ENCODE assay signal across 22 cellular contexts in the genomic region with DNA sequence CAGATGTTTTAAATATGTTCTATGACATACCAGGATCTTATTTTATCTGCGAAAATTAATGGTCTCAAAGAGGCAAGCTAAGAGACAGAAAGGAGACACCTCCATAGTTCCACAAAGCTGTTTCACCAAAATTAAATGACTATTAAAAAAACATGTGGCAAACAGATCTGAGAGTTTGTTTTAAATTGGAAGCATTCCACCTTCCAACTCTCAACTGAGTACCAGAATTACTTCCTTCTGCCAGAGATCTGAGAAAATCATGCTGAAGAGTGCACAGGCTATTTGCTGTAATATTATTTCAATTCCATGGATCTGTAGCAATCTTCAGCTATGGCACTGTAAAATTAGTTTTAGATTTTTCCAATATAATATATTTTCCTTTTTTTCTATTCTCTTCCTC.
DNase-seq lines count a peak whose midpoint lies in the region; ATAC-seq and TF ChIP-seq lines count a peak whose summit lies in the region.
"Had no signal": no experiment of that assay in that cellular context is flagged by ENCODE, and none has a peak within 500 bp of the region (broad histone marks: within the 10 kb centered on the region; RNA-seq: fewer than 3 reads in every experiment).

No MANE protein-coding gene starts in this region.

- H3K36me3 ChIP-seq in adipocyte (ENCODE audit: control insufficient read depth, insufficient read depth, low read length, severe bottlenecking) = no peaks in the 10 kb centered on the region
- H3K36me3 ChIP-seq: BLaER1, MG63 had no signal

- H3K4me1 ChIP-seq in adipocyte (ENCODE audit: control insufficient read depth, insufficient read depth, low read length) = peaks cover 15% of the 10 kb centered on the region
- H3K4me1 ChIP-seq: BLaER1 had no signal

- no peaks in the 10 kb centered on the region for H3K27me3 Mint-ChIP-seq in naive thymus-derived CD8-positive, alpha-beta T cell
- H3K27me3 Mint-ChIP-seq: CD4-positive, alpha-beta T cell had no signal

- DNase-seq in AG09319 (ENCODE audit: extremely low read depth, low read depth) (peak; percentile 35), GM04503 (ENCODE audit: low read depth) (peak; percentile 27), adipocyte (ENCODE audit: low read depth) (peak; percentile 19), fibroblast of villous mesenchyme (ENCODE audit: low read depth) (peak; percentile 19), dedifferentiated amniotic fluid mesenchymal stem cell (ENCODE audit: extremely low spot score) (no peak), midbrain (lab: John Stamatoyannopoulos, UW) (no peak), NCI-H82 treated with DMSO at 0.1 percent for 48 hours (lab: John Stamatoyannopoulos, UW; ENCODE audit: unreplicated experiment) (no peak)
- DNase-seq in naive thymus-derived CD8-positive, alpha-beta T cell = no peak
- DNase-seq: Caco-2; CD4-positive, alpha-beta T cell; DMS 273 treated with DMSO at 0.1 percent for 48 hours; MG63; NCI-H1417; NCI-H1694 treated with DMSO at 0.1 percent for 48 hours; NCI-H2081 treated with DMSO at 0.1 percent for 48 hours; NCI-H2171 treated with DMSO at 0.1 percent for 48 hours; NCI-H524 treated with DMSO at 0.1 percent for 48 hours; NCI-H82; OCI-M1; Right ventricle myocardium superior had no signal

- no peaks in the 10 kb centered on the region for H3K36me3 Mint-ChIP-seq in naive thymus-derived CD8-positive, alpha-beta T cell

- TF ChIP-seq CTCF in AG09319 (IDR thresholded peaks at IDR 0.05; ENCODE audit: low read depth, low read length) (no peak), fibroblast of villous mesenchyme (IDR thresholded peaks at IDR 0.05; ENCODE audit: insufficient read depth, low read depth, low read length) (no peak)

- H3K9me3 Mint-ChIP-seq in naive thymus-derived CD8-positive, alpha-beta T cell = peaks cover 0 to 13% (median 3%) of the 10 kb centered on the region in 9 donors

- H3K4me1 Mint-ChIP-seq in naive thymus-derived CD8-positive, alpha-beta T cell = no peaks in the 10 kb centered on the region

- no peak overlapping the region for H3K27ac Mint-ChIP-seq in naive thymus-derived CD8-positive, alpha-beta T cell
- H3K27ac Mint-ChIP-seq: CD4-positive, alpha-beta T cell had no signal

- no peak overlapping the region for H3K4me3 ChIP-seq in adipocyte (ENCODE audit: low read length)
- no peak overlapping the region for H3K4me3 ChIP-seq in fibroblast of villous mesenchyme (ENCODE audit: low read depth, low read length)
- H3K4me3 ChIP-seq: BLaER1, K562, MG63 had no signal

- peaks cover 4% of the 10 kb centered on the region for H3K9me3 ChIP-seq in adipocyte (ENCODE audit: control insufficient read depth, low read length)
- H3K9me3 ChIP-seq: BLaER1, MG63 had no signal

- no peak overlapping the region for H3K9ac ChIP-seq in adipocyte (ENCODE audit: low read length)
- H3K9ac ChIP-seq: BLaER1 had no signal

- POLR2A ChIA-PET in naive thymus-derived CD8-positive, alpha-beta T cell (lab: Charles Lee) = no interaction called here

- no peak for ATAC-seq in naive thymus-derived CD8-positive, alpha-beta T cell
- ATAC-seq: K562 had no signal

- no peak overlapping the region for H3K4me3 Mint-ChIP-seq in naive thymus-derived CD8-positive, alpha-beta T cell
- H3K4me3 Mint-ChIP-seq: CD4-positive, alpha-beta T cell had no signal

- no peaks in the 10 kb centered on the region for H3K27me3 ChIP-seq in adipocyte (replicated peaks; ENCODE audit: control insufficient read depth, insufficient read depth, low read length)
- H3K27me3 ChIP-seq: BLaER1, MG63 had no signal

Comparison
In these comparisons a context has a peak if more than half of its experiments do, and no peak if none do; other contexts are left out.
1. DNase-seq: peak in AG09319 (single experiment), GM04503 (single experiment), adipocyte (single experiment) and fibroblast of villous mesenchyme (single experiment); none in naive thymus-derived CD8-positive, alpha-beta T cell (0 of 10), dedifferentiated amniotic fluid mesenchymal stem cell (single experiment), midbrain (single experiment) and NCI-H82 treated with DMSO at 0.1 percent for 48 hours (single experiment).